In genomic region chr10:9331583-9332008, GRCh38 we compare ENCODE assay signal across 8 cellular contexts.
DNase-seq lines count a peak whose midpoint lies in the region; ATAC-seq and TF ChIP-seq lines count a peak whose summit lies in the region.

No MANE protein-coding gene starts in this region.

- CTCF ChIA-PET in Panc1 (lab: Charles Lee), result no interaction called here

- no peak overlapping the region for H3K4me3 Mint-ChIP-seq in naive B cell

- no peaks in the 10 kb centered on the region; the same call in 1 of the 2 replicates for H3K36me3 ChIP-seq in Panc1 (ENCODE audit: control insufficient read depth, insufficient read depth, low read length)

- H3K27ac ChIP-seq in C4-2B (no peak overlapping the region), Panc1 (ENCODE audit: low read length) (no peak overlapping the region)

- DNase-seq in Panc1 (ENCODE audit: low read depth, low spot score), result peak; percentile 8
- peak; percentile 54 for DNase-seq in epidermal melanocyte (ENCODE audit: insufficient read length, low spot score)
- DNase-seq in naive B cell, result peak; percentile 24
- no peak for DNase-seq in posterior vena cava (ENCODE audit: low spot score)

- in situ Hi-C loops in Panc1 (cut with HindIII; ENCODE audit: low pct_unique_long_range_greater_than_20kb, low sequenced_read_pairs), result no loop called here

- TF ChIP-seq CTCF in C4-2B (conservative IDR thresholded peaks at IDR 0.05) (peak; percentile 90), Panc1 (IDR thresholded peaks at IDR 0.05) (peak; percentile 76)

- no peaks in the 10 kb centered on the region for H3K9me3 Mint-ChIP-seq in naive B cell

- H3K27ac Mint-ChIP-seq in naive B cell, result no peak overlapping the region

- POLR2A ChIA-PET in Panc1 (lab: Charles Lee), result no interaction called here

- no TSS peak for BruUV-seq in Panc1 (replicated peaks; lab: Mats Ljungman, UMichigan)

- H3K4me1 Mint-ChIP-seq in naive B cell, result no peaks in the 10 kb centered on the region

- no peaks in the 10 kb centered on the region for H3K36me3 Mint-ChIP-seq in naive B cell

- H3K9me3 ChIP-seq in Panc1 (ENCODE audit: control insufficient read depth, insufficient read depth, low read depth, low read length), result no peaks in the 10 kb centered on the region

- no peak overlapping the region for H3K4me3 ChIP-seq in Panc1 (ENCODE audit: low read depth in 2 of 2, low read length in 2 of 2)

- no peaks in the 10 kb centered on the region for H3K27me3 ChIP-seq in Panc1 (ENCODE audit: control insufficient read depth, insufficient read depth, low read length)

- intact Hi-C loops in Panc1 (cut with micrococcal nuclease; ENCODE audit: unreplicated experiment) (loop anchor here (10.0 kb wide), 1 partner anchor 1703 kb away; no protein-coding TSS in a partner anchor), posterior vena cava (cut with DNase I) (loop anchor here in 1 of 2 donors (5.0 kb wide), 1 partner anchor 1341 kb away; no protein-coding TSS in a partner anchor)

- peak; percentile 84 for ATAC-seq in GM18519 (IDR thresholded peaks at IDR 0.05; ENCODE audit: low FRiP score, unreplicated experiment)
- ATAC-seq in HG03342 (IDR thresholded peaks at IDR 0.05; ENCODE audit: unreplicated experiment), result peak; percentile 86
- ATAC-seq in Panc1, result no peak
- ATAC-seq in naive B cell (ENCODE audit: low read depth in 2 of 2), result peak; percentile 25 to 37
- no peak for ATAC-seq in HG03095 (IDR thresholded peaks at IDR 0.05; ENCODE audit: unreplicated experiment)

- H3K27me3 Mint-ChIP-seq in naive B cell, result peaks cover 16 to 39% (median 24%) of the 10 kb centered on the region in 3 donors

- no peaks in the 10 kb centered on the region for H3K4me1 ChIP-seq in Panc1 (ENCODE audit: control insufficient read depth, insufficient read depth, low read length)

Comparison
In these comparisons a context has a peak if more than half of its experiments do, and no peak if none do; other contexts are left out.
1. ATAC-seq: peak in GM18519 (single experiment), HG03342 (single experiment) and naive B cell (2 of 2); none in Panc1 (single experiment) and HG03095 (single experiment).